20 cellular contexts compared by ENCODE assay signal in genomic region chr15:97972366-97972765, GRCh38. TPM values are rescaled to one million over a fixed set of nuclear protein-coding genes. Genes with fewer than 3 reads are reported as not detected.
A peak's percentile ranks its signal among the peaks of the same experiment; 100 is the strongest.
DNase-seq lines count a peak whose midpoint lies in the region; ATAC-seq and TF ChIP-seq lines count a peak whose summit lies in the region.
"Had no signal": no experiment of that assay in that cellular context is flagged by ENCODE, and none has a peak within 500 bp of the region (broad histone marks: within the 10 kb centered on the region; RNA-seq: fewer than 3 reads in every experiment).

No MANE protein-coding gene starts in this region.

- H3K27me3 ChIP-seq in left lung: no peaks in the 10 kb centered on the region

- peaks cover 6% of the 10 kb centered on the region for H3K36me3 Mint-ChIP-seq in glutamatergic neuron (ENCODE audit: unreplicated experiment)

- DNase-seq in Ammon's horn (ENCODE audit: low spot score): peak; percentile 38
- DNase-seq in HFF-Myc (ENCODE audit: extremely low read depth, low read depth): peak; percentile 37
- peak; percentile 75 for DNase-seq in NCI-H82 (lab: John Stamatoyannopoulos, UW)
- no peak for DNase-seq in glutamatergic neuron
- no peak for DNase-seq in NCI-H2029 treated with DMSO at 0.1 percent for 48 hours (lab: John Stamatoyannopoulos, UW)
- DNase-seq in foreskin fibroblast: no peak
- DNase-seq in left lung: no peak
- DNase-seq: DMS79 treated with DMSO at 0.1 percent for 48 hours; GM23248; H9; IMR-90; NCI-H1105 treated with DMSO at 0.1 percent for 48 hours; NCI-H2081; NCI-H446; NK-92 treated with Interleukin-12 subunit alpha and Interleukin-12 subunit beta, amount 100 ng/mL, for 24 hours had no signal

- H3K36me3 ChIP-seq in left lung: peaks cover 0 to 64% of the 10 kb centered on the region in 2 donors

- H3K9me3 ChIP-seq in left lung: no peaks in the 10 kb centered on the region

- TF ChIP-seq CTCF in HFF-Myc (IDR thresholded peaks at IDR 0.05; ENCODE audit: low read depth, low read length, missing control alignments): no peak
- TF ChIP-seq CTCF in glutamatergic neuron (IDR thresholded peaks at IDR 0.05; ENCODE audit: partially characterized antibody, unreplicated experiment): no peak
- TF ChIP-seq CTCF in foreskin fibroblast (IDR thresholded peaks at IDR 0.05; ENCODE audit: low read depth, low read length): no peak
- TF ChIP-seq CTCF in left lung (IDR thresholded peaks at IDR 0.05): no peak

- intact Hi-C loops in left lung (cut with DNase I): no loop called here

- peak overlapping the region; percentile 12 for H3K4me3 Mint-ChIP-seq in glutamatergic neuron (ENCODE audit: unreplicated experiment)
- H3K4me3 Mint-ChIP-seq: B cell, CD14-positive monocyte, H9 had no signal

- H3K4me3 ChIP-seq in HFF-Myc (replicated peaks; ENCODE audit: low read depth, low read length) (no peak overlapping the region), foreskin fibroblast (ENCODE audit: low read depth in 1 of 2, low read length in 2 of 2) (no peak overlapping the region), left lung (no peak overlapping the region)
- H3K4me3 ChIP-seq: GM23248 had no signal

- H3K9me3 Mint-ChIP-seq in glutamatergic neuron (ENCODE audit: unreplicated experiment): peaks cover 2% of the 10 kb centered on the region
- H3K9me3 Mint-ChIP-seq: CD14-positive monocyte, H9 had no signal

- peaks cover 0 to 3% of the 10 kb centered on the region in 2 donors for H3K4me1 ChIP-seq in left lung

- peak overlapping the region; percentile 45 for H3K27ac Mint-ChIP-seq in glutamatergic neuron (ENCODE audit: unreplicated experiment)
- H3K27ac Mint-ChIP-seq: B cell, CD14-positive monocyte, H9 had no signal

- no peak overlapping the region for H3K27ac ChIP-seq in left lung
- H3K27ac ChIP-seq: GM23248, KMS-11 had no signal

- peaks cover 2% of the 10 kb centered on the region for H3K27me3 Mint-ChIP-seq in glutamatergic neuron (ENCODE audit: unreplicated experiment)
- H3K27me3 Mint-ChIP-seq: B cell had no signal

- ATAC-seq in GM21723 (IDR thresholded peaks at IDR 0.05; ENCODE audit: unreplicated experiment) (no peak), left lung (no peak)
- ATAC-seq: Panc1 had no signal

- H3K4me1 Mint-ChIP-seq in glutamatergic neuron (ENCODE audit: low read depth, unreplicated experiment): peaks cover 24% of the 10 kb centered on the region
- H3K4me1 Mint-ChIP-seq: CD14-positive monocyte, H9 had no signal

RNA-seq across cellular contexts. Expression of gene ARRDC4, which starts 11.9 kb away (rescaled TPM):
- 16.9 TPM for total RNA-seq in glutamatergic neuron (ENCODE audit: unreplicated experiment)
- total RNA-seq in left lung: 10 to 100 TPM; 19.0 to 29.5 TPM

Comparison
In these comparisons a context has a peak if more than half of its experiments do, and no peak if none do; other contexts are left out.
1. DNase-seq: peak in Ammon's horn (single experiment), HFF-Myc (single experiment) and NCI-H82 (single experiment); none in glutamatergic neuron (single experiment), NCI-H2029 treated with DMSO at 0.1 percent for 48 hours (single experiment), foreskin fibroblast (0 of 2) and left lung (0 of 2).